ENCODE assay signal across 6 cellular contexts in the genomic region with DNA sequence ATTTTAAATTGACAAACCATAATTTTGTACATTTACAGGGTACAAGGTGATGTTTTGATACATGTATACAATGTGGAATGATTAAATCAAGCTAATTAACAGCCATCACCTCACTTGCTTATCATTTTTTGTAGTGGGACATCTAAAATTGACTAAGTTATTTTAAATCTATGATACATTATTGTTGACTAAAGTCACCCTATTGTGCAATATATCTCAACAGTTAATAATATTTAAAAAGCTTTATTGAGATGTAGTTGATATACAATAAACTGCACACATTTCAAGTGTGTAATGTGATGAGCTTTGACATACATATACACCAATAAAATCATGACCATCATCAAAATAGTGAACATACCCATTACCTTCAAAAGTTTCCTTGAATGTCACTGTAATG.
"Had no signal": no experiment of that assay in that cellular context is flagged by ENCODE, and none has a peak within 500 bp of the region (broad histone marks: within the 10 kb centered on the region; RNA-seq: fewer than 3 reads in every experiment).

No MANE protein-coding gene starts in this region.

- H3K4me2 ChIP-seq: KMS-11 had no signal

- H3K27ac ChIP-seq: HL-60, KMS-11 had no signal

- H3K9ac ChIP-seq: KMS-11 had no signal

- DNase-seq: Karpas-422, KBM-7, KG1 had no signal

- FAIRE-seq: HTR-8/SVneo had no signal
